ENCODE assay signal across 8 cellular contexts in the genomic region with DNA sequence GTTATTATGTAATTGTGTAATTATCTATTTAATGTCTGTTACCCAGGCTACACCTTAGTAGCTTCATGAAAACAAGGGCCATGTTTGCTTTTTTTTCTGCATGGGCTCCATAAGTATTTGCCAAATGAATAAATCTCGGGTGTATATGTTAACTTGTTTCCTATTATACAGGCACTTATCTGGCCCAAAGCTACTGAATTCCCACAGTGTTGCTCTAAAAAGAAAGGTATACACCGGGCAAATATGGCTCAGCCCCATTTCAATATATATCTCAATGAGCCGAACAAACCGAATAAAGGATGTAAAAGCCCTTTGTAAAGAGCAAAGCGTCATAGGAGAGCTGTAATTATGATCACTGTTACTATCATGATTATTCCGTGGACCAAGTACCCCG. TPM values are rescaled to one million over a fixed set of nuclear protein-coding genes. Genes with fewer than 3 reads are reported as not detected.
DNase-seq lines count a peak whose midpoint lies in the region; ATAC-seq, FAIRE-seq and TF ChIP-seq lines count a peak whose summit lies in the region.

No MANE protein-coding gene starts in this region.

- DNase-seq in GM23338 (ENCODE audit: low spot score) = no peak
- no peak for DNase-seq in endothelial cell of umbilical vein (ENCODE audit: low read depth, low spot score)
- DNase-seq in SIG-M5 treated with dmso at 0.1 percent for 504 hours (lab: John Stamatoyannopoulos, UW; ENCODE audit: unreplicated experiment) = no peak
- no peak for DNase-seq in stimulated activated CD4-positive, alpha-beta T cell treated with anti-CD3 and anti-CD28 coated beads, Interleukin-4, amount 100 ng/mL, for 1 hour
- no peak for DNase-seq in nucleus accumbens (lab: John Stamatoyannopoulos, UW)

- H3K4me1 ChIP-seq in GM23338 (ENCODE audit: insufficient read depth) = peaks cover 27% of the 10 kb centered on the region
- peaks cover 11% of the 10 kb centered on the region for H3K4me1 ChIP-seq in OCI-LY3 (ENCODE audit: low read length)
- H3K4me1 ChIP-seq in endothelial cell of umbilical vein (ENCODE audit: control insufficient read depth, extremely low read depth, insufficient read depth, low read length) = peaks cover 13% of the 10 kb centered on the region
- no peaks in the 10 kb centered on the region for H3K4me1 ChIP-seq in parathyroid adenoma

- H3K4me3 ChIP-seq in GM23338 (peak overlapping the region; percentile 70), OCI-LY3 (ENCODE audit: low read length) (peak overlapping the region; percentile 87), endothelial cell of umbilical vein (replicated peaks in 1 of 3; ENCODE audit: insufficient read depth in 1 of 3, low read depth in 1 of 3, low read length in 3 of 3) (peak overlapping the region; percentile 13 to 84 (median 62)), parathyroid adenoma (ENCODE audit: low read depth, low read length) (peak overlapping the region; percentile 66)

- H3K4me2 ChIP-seq in GM23338 = peak overlapping the region; percentile 94
- peak overlapping the region; percentile 87 for H3K4me2 ChIP-seq in OCI-LY3 (ENCODE audit: low read length)
- peak overlapping the region; percentile 88 for H3K4me2 ChIP-seq in endothelial cell of umbilical vein (ENCODE audit: insufficient read depth, low read length)
- peak overlapping the region; percentile 58 for H3K4me2 ChIP-seq in parathyroid adenoma (ENCODE audit: low read length)

- CTCF ChIA-PET in endothelial cell of umbilical vein (lab: Charles Lee) = interaction anchor here (1.0 to 1.6 kb wide), 6 partner anchors 11 to 1134 kb away, joined by 3 to 5 read pairs (median 4); no protein-coding TSS in a partner anchor

- ATAC-seq in GM23338 (no peak), HG03457 (IDR thresholded peaks at IDR 0.05; ENCODE audit: unreplicated experiment) (no peak)

- POLR2A ChIA-PET in endothelial cell of umbilical vein (lab: Charles Lee) = no interaction called here

- H3K9me2 ChIP-seq in GM23338 (ENCODE audit: insufficient read depth) = no peaks in the 10 kb centered on the region

- dilution Hi-C loops in endothelial cell of umbilical vein (cut with MboI; ENCODE audit: extremely low pct_ligation_motif_present, low sequenced_read_pairs) = no loop called here

- no peaks in the 10 kb centered on the region for H3F3A ChIP-seq in GM23338 (replicated peaks; ENCODE audit: low read depth)

- H3K27ac Mint-ChIP-seq in GM23338 = 0 out of 2 replicates have a peak overlapping the region, but pooled peaks have one; percentile 24

- H3K27me3 ChIP-seq in GM23338 (ENCODE audit: insufficient read depth) = peaks cover 19% of the 10 kb centered on the region
- peaks cover 7% of the 10 kb centered on the region for H3K27me3 ChIP-seq in OCI-LY3 (ENCODE audit: low read depth, low read length)
- H3K27me3 ChIP-seq in endothelial cell of umbilical vein (ENCODE audit: control insufficient read depth in 2 of 2, insufficient read depth in 2 of 2, low read length in 2 of 2) = peaks cover 3 to 6% of the 10 kb centered on the region in 2 experiments
- no peaks in the 10 kb centered on the region for H3K27me3 ChIP-seq in parathyroid adenoma (ENCODE audit: control insufficient read depth, insufficient read depth, low read length)

- H3K9me3 ChIP-seq in OCI-LY3 (ENCODE audit: insufficient read depth, low read length) = no peaks in the 10 kb centered on the region
- no peaks in the 10 kb centered on the region for H3K9me3 ChIP-seq in endothelial cell of umbilical vein (replicated peaks; ENCODE audit: control insufficient read depth, insufficient read depth, low read length)
- H3K9me3 ChIP-seq in parathyroid adenoma (ENCODE audit: control insufficient read depth, low read length) = no peaks in the 10 kb centered on the region

- H3K9me1 ChIP-seq in endothelial cell of umbilical vein (replicated peaks; ENCODE audit: control insufficient read depth, extremely low read depth, insufficient read depth, low read length) = no peaks in the 10 kb centered on the region

- H3K79me2 ChIP-seq in GM23338 (replicated peaks; ENCODE audit: insufficient read depth) = peaks cover 18% of the 10 kb centered on the region
- peaks cover 3% of the 10 kb centered on the region; the same call in 1 of the 2 replicates for H3K79me2 ChIP-seq in OCI-LY3 (ENCODE audit: low read length)
- peaks cover 8% of the 10 kb centered on the region for H3K79me2 ChIP-seq in endothelial cell of umbilical vein (ENCODE audit: control insufficient read depth, insufficient read depth, low read length)
- no peaks in the 10 kb centered on the region for H3K79me2 ChIP-seq in parathyroid adenoma

- H3K27me3 Mint-ChIP-seq in GM23338 (ENCODE audit: insufficient read depth, low read depth, poor library complexity) = peaks cover 10% of the 10 kb centered on the region

- H3K9me3 Mint-ChIP-seq in GM23338 = no peaks in the 10 kb centered on the region

- TF ChIP-seq POLR2A in endothelial cell of umbilical vein (IDR thresholded peaks at IDR 0.05; ENCODE audit: low read depth, low read length) = no peak

- H2AFZ ChIP-seq in GM23338 = peak overlapping the region; percentile 91; the same call in 1 of the 2 replicates
- peak overlapping the region; percentile 60 for H2AFZ ChIP-seq in OCI-LY3 (ENCODE audit: low read depth, low read length)
- peak overlapping the region; percentile 78 for H2AFZ ChIP-seq in endothelial cell of umbilical vein (ENCODE audit: low read depth, low read length)
- H2AFZ ChIP-seq in parathyroid adenoma = peak overlapping the region; percentile 72

- H3K36me3 Mint-ChIP-seq in GM23338 (ENCODE audit: low read depth) = peaks cover 2% of the 10 kb centered on the region; the same call in 1 of the 3 replicates

- BruUV-seq in endothelial cell of umbilical vein (replicated peaks; lab: Mats Ljungman, UMichigan) = TSS peak; percentile 45

- H3K9ac ChIP-seq in OCI-LY3 (ENCODE audit: low read length) = peak overlapping the region; percentile 69
- H3K9ac ChIP-seq in endothelial cell of umbilical vein (replicated peaks; ENCODE audit: extremely low read depth, insufficient read depth, low read length) = peak overlapping the region; percentile 63
- H3K9ac ChIP-seq in parathyroid adenoma = no peak overlapping the region

- H3K36me3 ChIP-seq in GM23338 (ENCODE audit: insufficient read depth) (no peaks in the 10 kb centered on the region; the same call in 1 of the 2 replicates), OCI-LY3 (replicated peaks; ENCODE audit: low read depth, low read length) (no peaks in the 10 kb centered on the region), endothelial cell of umbilical vein (ENCODE audit: control insufficient read depth in 2 of 2, extremely low read depth in 1 of 2, insufficient read depth in 2 of 2, low read length in 2 of 2) (no peaks in the 10 kb centered on the region), parathyroid adenoma (ENCODE audit: control insufficient read depth, insufficient read depth, low read length) (no peaks in the 10 kb centered on the region)

- no peaks in the 10 kb centered on the region; the same call in 1 of the 2 replicates for H4K20me1 ChIP-seq in GM23338 (replicated peaks; ENCODE audit: insufficient read depth)
- no peaks in the 10 kb centered on the region for H4K20me1 ChIP-seq in OCI-LY3 (ENCODE audit: insufficient read depth, low read length)
- H4K20me1 ChIP-seq in endothelial cell of umbilical vein (replicated peaks; ENCODE audit: control insufficient read depth, extremely low read depth, insufficient read depth, low read length) = no peaks in the 10 kb centered on the region

- H3K4me3 Mint-ChIP-seq in GM23338 = peak overlapping the region; percentile 90

- TF ChIP-seq CTCF in GM23338 (conservative IDR thresholded peaks at IDR 0.05; ENCODE audit: low read depth in 2 of 2) (no peak), OCI-LY3 (IDR thresholded peaks at IDR 0.05; ENCODE audit: low read depth, low read length) (no peak), endothelial cell of umbilical vein (IDR thresholded peaks at IDR 0.05; ENCODE audit: extremely low read depth in 1 of 2, insufficient read depth in 1 of 2, low read depth in 1 of 2, low read length in 2 of 2) (no peak), parathyroid adenoma (IDR thresholded peaks at IDR 0.05) (no peak)

- intact Hi-C loops in endothelial cell of umbilical vein (cut with micrococcal nuclease) = loop anchor here (2.0 to 10.0 kb wide), 3 partner anchors 324 to 944 kb away; partner anchors contain the start of gene FRAS1

- no peak for FAIRE-seq in endothelial cell of umbilical vein (lab: Jason Lieb, UNC)

- H3K4me1 Mint-ChIP-seq in GM23338 = peaks cover 37% of the 10 kb centered on the region

- H3K27ac ChIP-seq in GM23338 (ENCODE audit: low read depth) (no peak overlapping the region), OCI-LY3 (ENCODE audit: low read length) (no peak overlapping the region), endothelial cell of umbilical vein (ENCODE audit: insufficient read depth, low read depth, low read length) (peak overlapping the region; percentile 4), parathyroid adenoma (no peak overlapping the region)

TF ChIP-seq in endothelial cell of umbilical vein, 7 proteins besides CTCF, POLR2A, EP300 and RAD21:
- TF ChIP-seq JUN (IDR thresholded peaks at IDR 0.05; ENCODE audit: borderline replicate concordance, insufficient read depth, insufficient read length, low read depth) (no peak), GATA2 (IDR thresholded peaks at IDR 0.05; ENCODE audit: insufficient read depth, insufficient read length, low read depth, low read length) (no peak), MYC (IDR thresholded peaks at IDR 0.05; ENCODE audit: low read depth, low read length) (no peak), POLR2AphosphoS5 (IDR thresholded peaks at IDR 0.05; ENCODE audit: insufficient read depth, low read depth, low read length) (no peak), FOS (IDR thresholded peaks at IDR 0.05; ENCODE audit: borderline replicate concordance, insufficient read depth, low read length) (no peak), EZH2 (IDR thresholded peaks at IDR 0.05; ENCODE audit: borderline replicate concordance, low read depth, low read length, severe bottlenecking) (no peak), MAX (IDR thresholded peaks at IDR 0.05; ENCODE audit: insufficient read depth, insufficient read length) (no peak)

RNA-seq across cellular contexts. Expression of gene PAQR3, which starts 0.8 kb away (rescaled TPM):
- 36.3 and 37.3 TPM in 2 replicates for total RNA-seq in GM23338 (2014; rRNA removed; shearing (Covaris generic))
- polyA plus RNA-seq in GM23338 (2016; fragmentation: Nextera tagmentation; extraction: Ambion mirVana) (15.9 and 16.9 TPM in 2 replicates), endothelial cell of umbilical vein (13.0 and 15.0 TPM in 2 replicates)
- total RNA-seq in endothelial cell of umbilical vein = 19.0 and 21.0 TPM in 2 replicates
- 9.7 and 10.9 TPM in 2 replicates for polyA plus RNA-seq in endothelial cell of umbilical vein (2011; cell fraction: cytosol; rRNA removed)
- polyA plus RNA-seq in endothelial cell of umbilical vein (2011; cell fraction: nucleus; rRNA removed) = 16.5 and 21.0 TPM in 2 replicates
- polyA plus RNA-seq in endothelial cell of umbilical vein (2012) = 12.4 and 17.6 TPM in 2 replicates
- 54.4 and 63.2 TPM in 2 replicates for polyA minus RNA-seq in endothelial cell of umbilical vein
- 14.0 TPM for polyA minus RNA-seq in endothelial cell of umbilical vein (2011; cell fraction: cytosol; rRNA and poly(A)+ RNA removed)
- 23.4 and 29.7 TPM in 2 replicates for polyA minus RNA-seq in endothelial cell of umbilical vein (2011; cell fraction: nucleus; rRNA and poly(A)+ RNA removed)
